9 cellular contexts compared by ENCODE assay signal in the genomic region with DNA sequence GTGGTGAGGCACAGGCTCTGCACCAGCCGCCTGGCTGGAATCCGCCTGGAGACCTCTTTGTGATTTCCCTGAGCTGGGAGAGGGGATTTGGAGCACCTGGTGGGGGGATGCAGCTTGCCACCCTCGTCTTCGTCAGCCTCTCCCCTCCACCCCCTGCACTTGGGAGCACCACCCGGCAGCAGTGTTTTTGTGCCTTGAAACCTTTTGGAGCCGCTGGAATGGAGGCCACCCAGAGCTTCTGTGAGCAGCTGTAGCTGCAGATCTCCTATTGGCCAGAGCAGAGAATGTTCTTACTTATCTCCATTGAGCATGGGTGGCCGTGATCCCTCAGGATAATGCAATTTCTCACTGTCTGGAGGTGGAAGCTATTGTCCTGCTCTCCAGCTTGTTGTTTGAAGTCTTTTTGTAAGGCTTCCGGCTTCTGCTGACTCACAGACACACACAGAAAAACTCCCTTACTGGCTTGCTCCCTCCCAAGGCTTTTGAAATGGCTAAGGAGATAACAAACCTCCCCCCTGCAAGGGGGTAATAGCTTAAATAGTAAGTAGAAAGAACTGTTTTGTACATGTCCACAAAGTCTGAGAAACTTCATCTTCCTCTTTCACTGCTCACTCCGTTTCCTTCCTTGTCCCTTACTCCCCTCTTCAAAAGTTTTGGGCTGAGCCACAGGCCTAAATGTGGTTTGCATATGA.
A peak's percentile ranks its signal among the peaks of the same experiment; 100 is the strongest.
DNase-seq lines count a peak whose midpoint lies in the region; ATAC-seq and TF ChIP-seq lines count a peak whose summit lies in the region.
"Had no signal": no experiment of that assay in that cellular context is flagged by ENCODE, and none has a peak within 500 bp of the region (broad histone marks: within the 10 kb centered on the region; RNA-seq: fewer than 3 reads in every experiment).

No MANE protein-coding gene starts in this region.

- peaks cover 22% of the 10 kb centered on the region for H3K4me1 Mint-ChIP-seq in osteocyte (ENCODE audit: unreplicated experiment)
- H3K4me1 Mint-ChIP-seq: memory B cell had no signal

- no peaks in the 10 kb centered on the region for H3K36me3 Mint-ChIP-seq in osteocyte (ENCODE audit: unreplicated experiment)
- H3K36me3 Mint-ChIP-seq: memory B cell had no signal

- H3K4me3 ChIP-seq in BLaER1 (peak overlapping the region; percentile 54), SK-N-MC (no peak overlapping the region; the same call in 1 of the 2 replicates), fibroblast of the aortic adventitia (ENCODE audit: low read depth, low read length) (no peak overlapping the region)

- peak overlapping the region; percentile 9 for H3K27ac Mint-ChIP-seq in osteocyte (ENCODE audit: unreplicated experiment)
- H3K27ac Mint-ChIP-seq: memory B cell had no signal

- peak overlapping the region; percentile 86 for H3K27ac ChIP-seq in BLaER1
- H3K27ac ChIP-seq in SK-N-MC: peak overlapping the region; percentile 58

- DNase-seq in SK-N-MC (ENCODE audit: low read depth, low spot score) (no peak), fibroblast of the aortic adventitia (ENCODE audit: low read depth) (peak; percentile 96), osteocyte (ENCODE audit: extremely low spot score, unreplicated experiment) (no peak), HuH-7 (ENCODE audit: low spot score) (no peak), dedifferentiated amniotic fluid mesenchymal stem cell (ENCODE audit: extremely low spot score) (no peak)

- H4K20me1 ChIP-seq in BLaER1: no peaks in the 10 kb centered on the region

- H3K36me3 ChIP-seq in BLaER1 (peaks cover 50% of the 10 kb centered on the region), SK-N-MC (ENCODE audit: insufficient read depth, low read length) (no peaks in the 10 kb centered on the region)

- peaks cover 9% of the 10 kb centered on the region for H3K9me3 Mint-ChIP-seq in osteocyte (ENCODE audit: unreplicated experiment)

- H3K27me3 Mint-ChIP-seq in osteocyte (ENCODE audit: unreplicated experiment): no peaks in the 10 kb centered on the region

- H3K9me3 ChIP-seq in BLaER1 (peaks cover 15% of the 10 kb centered on the region), SK-N-MC (ENCODE audit: low read depth, low read length) (no peaks in the 10 kb centered on the region)

- H3K9ac ChIP-seq in BLaER1 (peak overlapping the region; percentile 70), SK-N-MC (ENCODE audit: insufficient read length) (no peak overlapping the region)

- ATAC-seq in GM19025 (IDR thresholded peaks at IDR 0.05; ENCODE audit: low read depth, unreplicated experiment) (peak; percentile 47), HG03139 (IDR thresholded peaks at IDR 0.05; ENCODE audit: unreplicated experiment) (peak; percentile 47)

- H3K4me2 ChIP-seq in BLaER1: peak overlapping the region; percentile 87

- H3K4me3 Mint-ChIP-seq in osteocyte (ENCODE audit: unreplicated experiment): no peak overlapping the region
- H3K4me3 Mint-ChIP-seq: memory B cell had no signal

- TF ChIP-seq CTCF in fibroblast of the aortic adventitia (IDR thresholded peaks at IDR 0.05; ENCODE audit: insufficient read depth, low read length) (no peak), osteocyte (IDR thresholded peaks at IDR 0.05) (no peak)

- no peaks in the 10 kb centered on the region for H3K27me3 ChIP-seq in BLaER1

- peaks cover 75% of the 10 kb centered on the region for H3K4me1 ChIP-seq in BLaER1
